26 cellular contexts compared by ENCODE assay signal in genomic region chr2:153935511-153935910, GRCh38.
"Had no signal": no experiment of that assay in that cellular context is flagged by ENCODE, and none has a peak within 500 bp of the region (broad histone marks: within the 10 kb centered on the region; RNA-seq: fewer than 3 reads in every experiment).

No MANE protein-coding gene starts in this region.

- H3K27ac Mint-ChIP-seq: dendritic cell treated with granulocyte-macrophage colony-stimulating factor and Interleukin-4, amounts not matched to agents 40 ng/mL and 50 ng/mL, for 4 days; endodermal cell; naive thymus-derived CD8-positive, alpha-beta T cell; nephron progenitor cell had no signal

- H3K36me3 Mint-ChIP-seq: naive thymus-derived CD8-positive, alpha-beta T cell had no signal

- H3K4me1 Mint-ChIP-seq: naive thymus-derived CD8-positive, alpha-beta T cell; nephron progenitor cell; stimulated activated naive CD8-positive, alpha-beta T cell treated with anti-CD3 and anti-CD28 coated beads, Interleukin-15, amount 100 ng/mL, for 72 hours had no signal

- H3K4me1 ChIP-seq: gastrocnemius medialis, lower lobe of right lung, prostate gland, right atrium auricular region, suprapubic skin had no signal

- H3K36me3 ChIP-seq: gastrocnemius medialis, lower lobe of right lung, prostate gland, right atrium auricular region, suprapubic skin had no signal

- H3K9me3 Mint-ChIP-seq: endodermal cell had no signal

- H3K27me3 Mint-ChIP-seq: dendritic cell treated with granulocyte-macrophage colony-stimulating factor and Interleukin-4, amounts not matched to agents 40 ng/mL and 50 ng/mL, for 4 days; naive thymus-derived CD8-positive, alpha-beta T cell; stimulated activated naive CD8-positive, alpha-beta T cell treated with anti-CD3 and anti-CD28 coated beads, Interleukin-15, amount 100 ng/mL, for 72 hours had no signal

- DNase-seq: effector CD8-positive, alpha-beta T cell; endodermal cell; foreskin fibroblast; gastrocnemius medialis; head of caudate nucleus; left ventricle myocardium superior; lower lobe of right lung; naive thymus-derived CD8-positive, alpha-beta T cell; nephron progenitor cell; nucleus accumbens; stimulated activated CD4-positive, alpha-beta T cell treated with anti-CD3 and anti-CD28 coated beads, Interleukin-12 subunit alpha, Interleukin-12 subunit beta, amount 100 ng/mL, for 4 hours; stimulated activated CD4-positive, alpha-beta T cell treated with anti-CD3 and anti-CD28 coated beads, Interleukin-1b, Interleukin-23, amount 100 ng/mL, for 48 hours; stimulated activated CD4-positive, alpha-beta T cell treated with anti-CD3 and anti-CD28 coated beads, Interleukin-4, amount 100 ng/mL, for 1 hour; stimulated activated CD8-positive, alpha-beta memory T cell treated with anti-CD3 and anti-CD28 coated beads, Interleukin-4, amount 100 ng/mL, for 48 hours; stimulated activated naive CD4-positive, alpha-beta T cell; stimulated activated naive CD8-positive, alpha-beta T cell treated with anti-CD3 and anti-CD28 coated beads, Interleukin-15, amount 100 ng/mL, for 72 hours; trophoblast cell had no signal

- FAIRE-seq: keratinocyte had no signal

- ATAC-seq: esophagus mucosa; gastrocnemius medialis; left ventricle myocardium superior; lower lobe of right lung; naive thymus-derived CD8-positive, alpha-beta T cell; sciatic nerve; stimulated activated naive CD8-positive, alpha-beta T cell treated with anti-CD3 and anti-CD28 coated beads, Interleukin-15, amount 100 ng/mL, for 72 hours had no signal

- H3K4me3 Mint-ChIP-seq: dendritic cell treated with granulocyte-macrophage colony-stimulating factor and Interleukin-4, amounts not matched to agents 40 ng/mL and 50 ng/mL, for 4 days; endodermal cell; naive thymus-derived CD8-positive, alpha-beta T cell; nephron progenitor cell; stimulated activated naive CD8-positive, alpha-beta T cell treated with anti-CD3 and anti-CD28 coated beads, Interleukin-15, amount 100 ng/mL, for 72 hours had no signal

- H3K9me3 ChIP-seq: gastrocnemius medialis, lower lobe of right lung, prostate gland, right atrium auricular region, suprapubic skin had no signal

- H3K4me3 ChIP-seq: gastrocnemius medialis, lower lobe of right lung, prostate gland, right atrium auricular region, smooth muscle cell, suprapubic skin had no signal

- H3K4me2 ChIP-seq: smooth muscle cell had no signal

- H3K27me3 ChIP-seq: gastrocnemius medialis, right atrium auricular region, suprapubic skin had no signal

- H3K27ac ChIP-seq: epithelial cell of prostate, gastrocnemius medialis, lower lobe of right lung, prostate gland, right atrium auricular region, suprapubic skin had no signal
